Comparison of ENCODE assay signal across 1 cellular context in the genomic region with DNA sequence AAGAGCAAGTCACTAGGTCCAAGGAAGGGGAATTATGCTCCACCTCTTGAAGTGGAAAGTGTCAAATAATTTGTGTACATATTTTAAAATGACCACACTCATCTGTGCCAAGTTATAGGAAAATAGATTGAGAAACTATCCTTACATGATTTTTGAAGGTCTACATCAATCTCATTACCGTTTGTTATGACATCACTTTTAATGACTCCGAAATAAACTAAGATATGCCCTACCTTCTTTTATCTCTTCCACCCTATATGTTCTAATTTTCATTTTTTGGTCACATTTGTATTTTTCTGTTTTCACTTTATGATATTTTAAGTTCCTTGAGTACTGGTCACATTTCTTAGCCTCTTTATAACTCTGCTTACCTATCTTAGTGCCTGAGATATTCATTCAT.
A peak's percentile ranks its signal among the peaks of the same experiment; 100 is the strongest.
TF ChIP-seq lines count a peak whose summit lies in the region.

No MANE protein-coding gene starts in this region.

TF ChIP-seq in HEK293, 187 proteins besides CTCF, POLR2A, EP300 and RAD21:
- TF ChIP-seq ATF2 (tag by site-specific recombination; IDR thresholded peaks at IDR 0.05; ENCODE audit: low read depth), result 0 out of 2 replicates have a peak, but pooled peaks have one; percentile 55
- no peak for TF ChIP-seq ZNF707 (tag by site-specific recombination; IDR thresholded peaks at IDR 0.05)
- TF ChIP-seq ZBTB21 (tag by site-specific recombination; IDR thresholded peaks at IDR 0.05), result no peak
